ENCODE assay signal across 8 cellular contexts in genomic region chr4:9690608-9691185, GRCh38.
DNase-seq lines count a peak whose midpoint lies in the region; ATAC-seq, FAIRE-seq and TF ChIP-seq lines count a peak whose summit lies in the region.
"Not testable (repeated sequence)": the region's sequence is repeated elsewhere in the genome, so short reads cannot be mapped to it uniquely, and the experiment has no call there.

No MANE protein-coding gene starts in this region.

- not testable (repeated sequence) for TF ChIP-seq CTCF in CD8-positive, alpha-beta T cell (IDR thresholded peaks at IDR 0.05); MM.1S (IDR thresholded peaks at IDR 0.05; ENCODE audit: low read length); bronchial epithelial cell (IDR thresholded peaks at IDR 0.05; ENCODE audit: insufficient read depth, low read length, severe bottlenecking); fibroblast of pulmonary artery (IDR thresholded peaks at IDR 0.05; ENCODE audit: low read length, missing control alignments); lower lobe of right lung (IDR thresholded peaks at IDR 0.05); ovary (IDR thresholded peaks at IDR 0.05); suprapubic skin (IDR thresholded peaks at IDR 0.05)

- DNase-seq in CD8-positive, alpha-beta T cell; MM.1S; activated CD8-positive, alpha-beta memory T cell treated with anti-CD3 and anti-CD28 coated beads, Interleukin-2, amount 10 ng/mL, durations not matched to agents 7 days and 5 days; bronchial epithelial cell (ENCODE audit: low read depth); fibroblast of pulmonary artery (ENCODE audit: low read depth); lower lobe of right lung; ovary; suprapubic skin (ENCODE audit: low spot score in 2 of 2): not testable (repeated sequence)

- H3K27me3 ChIP-seq in CD8-positive, alpha-beta T cell (ENCODE audit: insufficient read depth, low read length); MM.1S (replicated peaks; ENCODE audit: insufficient read depth, low read length); bronchial epithelial cell (ENCODE audit: control insufficient read depth, insufficient read depth, low read length); lower lobe of right lung (ENCODE audit: low read depth); ovary; suprapubic skin: not testable (repeated sequence)

- peaks cover 22% of the 10 kb centered on the region for H3F3A ChIP-seq in MM.1S (ENCODE audit: insufficient read depth, low read length)

- not testable (repeated sequence) for H4K20me1 ChIP-seq in MM.1S (ENCODE audit: insufficient read depth, low read length)

- H3K27me3 Mint-ChIP-seq in CD8-positive, alpha-beta T cell (ENCODE audit: low read depth); activated CD8-positive, alpha-beta memory T cell treated with anti-CD3 and anti-CD28 coated beads, Interleukin-2, amount 10 ng/mL, durations not matched to agents 7 days and 5 days: not testable (repeated sequence)

- not testable (repeated sequence) for H3K9me2 ChIP-seq in MM.1S (replicated peaks; ENCODE audit: insufficient read depth, low read length)

- H3K79me2 ChIP-seq in MM.1S (ENCODE audit: low read length): not testable (repeated sequence)

- H3K27ac ChIP-seq in CD8-positive, alpha-beta T cell (ENCODE audit: low read depth, low read length): peak overlapping the region; percentile 55
- H3K27ac ChIP-seq in MM.1S (ENCODE audit: low read length); suprapubic skin: not testable (repeated sequence)
- peak overlapping the region; percentile 67 for H3K27ac ChIP-seq in lower lobe of right lung
- H3K27ac ChIP-seq in ovary: peak overlapping the region; percentile 59 to 88

- WGBS in ovary, 3 donors: 7 to 11% (median 9%) methylated on average over 6 of the region's 6 CpGs
- WGBS in suprapubic skin: 19% methylated on average over 6 of the region's 6 CpGs

- not testable (repeated sequence) for ATAC-seq in CD8-positive, alpha-beta T cell; activated CD8-positive, alpha-beta memory T cell treated with anti-CD3 and anti-CD28 coated beads, Interleukin-2, amount 10 ng/mL, durations not matched to agents 7 days and 5 days; lower lobe of right lung

- H3K9me3 ChIP-seq in CD8-positive, alpha-beta T cell (ENCODE audit: low read length); MM.1S (replicated peaks; ENCODE audit: insufficient read depth, low read length); lower lobe of right lung; ovary; suprapubic skin: not testable (repeated sequence)

- H3K36me3 ChIP-seq in CD8-positive, alpha-beta T cell (ENCODE audit: insufficient read depth, low read length); MM.1S (replicated peaks; ENCODE audit: insufficient read depth, low read length); bronchial epithelial cell (ENCODE audit: control insufficient read depth, insufficient read depth, low read length); lower lobe of right lung; ovary; suprapubic skin: not testable (repeated sequence)

- intact Hi-C loops in CD8-positive, alpha-beta T cell (cut with DNase I, micrococcal nuclease): loop anchor here (1.0 to 10.0 kb wide), 6 partner anchors 86 to 770 kb away; partner anchors contain the start of gene WDR1 (in 1 of the 2)
- intact Hi-C loops in lower lobe of right lung (cut with DNase I): not testable (repeated sequence)
- intact Hi-C loops in ovary (cut with DNase I): loop anchor here in 1 of 4 donors (10.0 kb wide), 1 partner anchor 324 kb away; no protein-coding TSS in a partner anchor

- not testable (repeated sequence) for TF ChIP-seq EP300 in ovary (IDR thresholded peaks at IDR 0.05); suprapubic skin (IDR thresholded peaks at IDR 0.05)

- POLR2A ChIA-PET in CD8-positive, alpha-beta T cell (lab: Charles Lee): interaction anchor here (1.1 to 1.9 kb wide), 3 partner anchors 328 to 537 kb away, joined by 3 to 6 read pairs (median 6); partner anchors contain the start of gene WDR1

- CTCF ChIA-PET in CD8-positive, alpha-beta T cell (lab: Charles Lee): interaction anchor here (1.7 kb wide), 1 partner anchor 14 kb away, joined by 6 read pairs; no protein-coding TSS in a partner anchor
- CTCF ChIA-PET in activated CD8-positive, alpha-beta memory T cell treated with anti-CD3 and anti-CD28 coated beads, Interleukin-2, amount 10 ng/mL, durations not matched to agents 7 days and 5 days (lab: Charles Lee): interaction anchor here (1.2 kb wide), 2 partner anchors 323 to 324 kb away, joined by 3 to 4 read pairs; no protein-coding TSS in a partner anchor

- H3K9me3 Mint-ChIP-seq in CD8-positive, alpha-beta T cell; activated CD8-positive, alpha-beta memory T cell treated with anti-CD3 and anti-CD28 coated beads, Interleukin-2, amount 10 ng/mL, durations not matched to agents 7 days and 5 days (ENCODE audit: low read depth): not testable (repeated sequence)

- H2AFZ ChIP-seq in MM.1S (ENCODE audit: low read length): peak overlapping the region; percentile 69

- H3K4me3 ChIP-seq in CD8-positive, alpha-beta T cell (ENCODE audit: low read depth, low read length): peak overlapping the region; percentile 75
- H3K4me3 ChIP-seq in MM.1S (ENCODE audit: low read length): peak overlapping the region; percentile 57
- peak overlapping the region; percentile 61 for H3K4me3 ChIP-seq in bronchial epithelial cell (ENCODE audit: low read depth, low read length)
- peak overlapping the region; percentile 59 for H3K4me3 ChIP-seq in fibroblast of pulmonary artery (replicated peaks; ENCODE audit: low read depth, low read length)
- peak overlapping the region; percentile 71 for H3K4me3 ChIP-seq in lower lobe of right lung
- peak overlapping the region; percentile 67 for H3K4me3 ChIP-seq in ovary
- H3K4me3 ChIP-seq in suprapubic skin: peak overlapping the region; percentile 65

- TF ChIP-seq POLR2A in ovary (IDR thresholded peaks at IDR 0.05); suprapubic skin (IDR thresholded peaks at IDR 0.05): not testable (repeated sequence)

- H3K9ac ChIP-seq in MM.1S (ENCODE audit: low read length): peak overlapping the region; percentile 70; the same call in 1 of the 2 replicates

- peaks cover 28% of the 10 kb centered on the region for H3K4me1 Mint-ChIP-seq in CD8-positive, alpha-beta T cell (ENCODE audit: low read depth)
- peaks cover 15% of the 10 kb centered on the region for H3K4me1 Mint-ChIP-seq in activated CD8-positive, alpha-beta memory T cell treated with anti-CD3 and anti-CD28 coated beads, Interleukin-2, amount 10 ng/mL, durations not matched to agents 7 days and 5 days

- H3K27ac Mint-ChIP-seq in CD8-positive, alpha-beta T cell: peak overlapping the region; percentile 76
- H3K27ac Mint-ChIP-seq in activated CD8-positive, alpha-beta memory T cell treated with anti-CD3 and anti-CD28 coated beads, Interleukin-2, amount 10 ng/mL, durations not matched to agents 7 days and 5 days: not testable (repeated sequence)

- H3K4me2 ChIP-seq in MM.1S (ENCODE audit: low read depth, low read length): peak overlapping the region; percentile 71; the same call in 1 of the 2 replicates

- H3K36me3 Mint-ChIP-seq in CD8-positive, alpha-beta T cell; activated CD8-positive, alpha-beta memory T cell treated with anti-CD3 and anti-CD28 coated beads, Interleukin-2, amount 10 ng/mL, durations not matched to agents 7 days and 5 days: not testable (repeated sequence)

- not testable (repeated sequence) for FAIRE-seq in bronchial epithelial cell (lab: Jason Lieb, UNC)

- peak overlapping the region; percentile 88 for H3K4me3 Mint-ChIP-seq in CD8-positive, alpha-beta T cell
- peak overlapping the region; percentile 72 for H3K4me3 Mint-ChIP-seq in activated CD8-positive, alpha-beta memory T cell treated with anti-CD3 and anti-CD28 coated beads, Interleukin-2, amount 10 ng/mL, durations not matched to agents 7 days and 5 days

- not testable (repeated sequence) for H3K4me1 ChIP-seq in CD8-positive, alpha-beta T cell (ENCODE audit: insufficient read depth, low read length); lower lobe of right lung; ovary (ENCODE audit: insufficient read depth); suprapubic skin
- peaks cover 25% of the 10 kb centered on the region for H3K4me1 ChIP-seq in MM.1S (ENCODE audit: low read length)
